In the genomic region with DNA sequence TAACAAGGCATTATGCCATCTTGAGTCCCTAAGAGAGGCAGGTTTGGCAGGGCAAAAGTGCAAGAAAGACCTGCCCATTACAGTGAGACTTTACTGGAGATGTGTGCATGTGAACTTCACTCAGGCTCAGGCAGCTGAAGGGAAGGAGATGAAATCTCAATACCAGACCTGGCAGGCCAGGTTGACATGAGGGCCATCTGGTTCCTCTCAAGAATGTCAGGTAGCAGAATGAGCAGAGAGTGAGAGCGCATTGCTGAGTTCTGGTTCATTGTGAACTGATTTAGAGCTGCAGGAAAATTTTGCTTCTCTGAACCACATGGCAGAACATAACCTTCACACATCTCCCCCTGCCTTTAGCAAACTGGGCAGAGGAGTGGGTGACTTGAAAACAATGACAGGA, we compare ENCODE assay signal across 20 cellular contexts.
"Had no signal": no experiment of that assay in that cellular context is flagged by ENCODE, and none has a peak within 500 bp of the region (broad histone marks: within the 10 kb centered on the region; RNA-seq: fewer than 3 reads in every experiment).

No MANE protein-coding gene starts in this region.

- H3K4me1 Mint-ChIP-seq: activated naive CD8-positive, alpha-beta T cell treated with anti-CD3 and anti-CD28 coated beads, Interleukin-2, amount 10 ng/mL, durations not matched to agents 7 days and 5 days; natural killer cell had no signal

- H3K27ac ChIP-seq: breast epithelium, coronary artery, epithelial cell of prostate, left lung, neutrophil, ovary, prostate gland had no signal

- H3K27me3 ChIP-seq: breast epithelium, left lung, neutrophil, ovary had no signal

- DNase-seq: activated CD4-positive, alpha-beta T cell treated with anti-CD3 and anti-CD28 coated beads, Interleukin-2, amount 50 U/mL, for 4 hours; activated CD8-positive, alpha-beta memory T cell treated with anti-CD3 and anti-CD28 coated beads for 24 hours; activated naive CD4-positive, alpha-beta T cell treated with Interleukin-2 at 50 U/mL for 16 hours; activated naive CD8-positive, alpha-beta T cell treated with anti-CD3 and anti-CD28 coated beads, Interleukin-2, amount 10 ng/mL, durations not matched to agents 7 days and 5 days; activated T-cell treated with anti-CD3 and anti-CD28 coated beads, Interleukin-2, amount 50 U/mL, for 48 hours; amniotic stem cell; cerebellar nuclear complex; left lung; midbrain; natural killer cell; ovary; right cardiac atrium; stimulated activated CD4-positive, alpha-beta T cell treated with anti-CD3 and anti-CD28 coated beads, Interleukin-4, amount 100 ng/mL, for 24 hours; stimulated activated naive CD8-positive, alpha-beta T cell treated with anti-CD3 and anti-CD28 coated beads, Interleukin-15, Interleukin-2, amounts not matched to agents 100 U/mL and 50 U/mL, for 24 hours; T-helper 1 cell had no signal

- H3K4me3 Mint-ChIP-seq: activated naive CD8-positive, alpha-beta T cell treated with anti-CD3 and anti-CD28 coated beads, Interleukin-2, amount 10 ng/mL, durations not matched to agents 7 days and 5 days; natural killer cell had no signal

- ATAC-seq: left lung; natural killer cell; right cardiac atrium; stimulated activated naive CD8-positive, alpha-beta T cell treated with anti-CD3 and anti-CD28 coated beads, Interleukin-15, Interleukin-2, amounts not matched to agents 100 U/mL and 50 U/mL, for 24 hours had no signal

- H3K27ac Mint-ChIP-seq: activated naive CD8-positive, alpha-beta T cell treated with anti-CD3 and anti-CD28 coated beads, Interleukin-2, amount 10 ng/mL, durations not matched to agents 7 days and 5 days; natural killer cell had no signal

- H3K4me1 ChIP-seq: breast epithelium, left lung, prostate gland had no signal

- H3K9me3 ChIP-seq: breast epithelium, left lung, neutrophil, ovary, prostate gland had no signal

- H3K27me3 Mint-ChIP-seq: activated naive CD8-positive, alpha-beta T cell treated with anti-CD3 and anti-CD28 coated beads, Interleukin-2, amount 10 ng/mL, durations not matched to agents 7 days and 5 days had no signal

- H3K36me3 Mint-ChIP-seq: activated naive CD8-positive, alpha-beta T cell treated with anti-CD3 and anti-CD28 coated beads, Interleukin-2, amount 10 ng/mL, durations not matched to agents 7 days and 5 days; natural killer cell had no signal

- H3K4me3 ChIP-seq: breast epithelium, coronary artery, left lung, ovary, prostate gland had no signal

- H3K36me3 ChIP-seq: breast epithelium, left lung, neutrophil, ovary, prostate gland had no signal
